ENCODE assay signal across 11 cellular contexts in the genomic region with DNA sequence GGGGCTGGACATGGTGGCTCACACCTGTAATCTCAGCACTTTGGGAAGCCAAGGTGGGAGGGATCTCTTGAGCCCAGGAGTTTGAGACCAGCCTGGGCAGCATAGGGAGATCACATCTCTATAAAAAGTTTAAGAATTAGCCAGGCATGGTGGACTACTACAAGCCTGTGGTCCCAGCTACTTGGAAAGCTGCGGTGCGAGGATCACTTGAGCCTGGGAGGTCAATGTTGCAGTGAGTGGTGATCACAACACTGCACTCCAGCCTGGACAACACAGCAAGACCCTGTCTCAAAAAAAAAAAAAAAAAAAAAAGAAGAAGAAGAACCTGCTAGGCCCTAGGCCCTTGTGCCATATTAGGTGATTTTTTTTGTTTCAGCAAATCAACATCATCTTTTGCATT. TPM values are rescaled to one million over a fixed set of nuclear protein-coding genes. Genes with fewer than 3 reads are reported as not detected.
DNase-seq lines count a peak whose midpoint lies in the region; ATAC-seq and TF ChIP-seq lines count a peak whose summit lies in the region.
"Had no signal": no experiment of that assay in that cellular context is flagged by ENCODE, and none has a peak within 500 bp of the region (broad histone marks: within the 10 kb centered on the region; RNA-seq: fewer than 3 reads in every experiment).

No MANE protein-coding gene starts in this region.

- DNase-seq in chondrocyte (ENCODE audit: low spot score): no peak
- DNase-seq in activated CD4-positive, alpha-beta T cell treated with anti-CD3 and anti-CD28 coated beads, Interleukin-2, amount 50 U/mL, for 1 hour: no peak
- DNase-seq in activated CD4-positive, CD25-positive, alpha-beta regulatory T cell (lab: John Stamatoyannopoulos, UW): no peak
- no peak for DNase-seq in activated naive CD4-positive, alpha-beta T cell treated with anti-CD3 and anti-CD28 coated beads, Interleukin-2, amount 50 U/mL, for 72 hours (ENCODE audit: low spot score in 2 of 2)
- DNase-seq: activated naive CD4-positive, alpha-beta T cell treated with anti-CD3 and anti-CD28 coated beads, Interleukin-2, amount 50 U/mL, for 16 hours; upper lobe of right lung had no signal

- H3K4me1 ChIP-seq in DOHH2 (ENCODE audit: control insufficient read depth, low read length) (peaks cover 14% of the 10 kb centered on the region), skeletal muscle tissue (ENCODE audit: control insufficient read depth in 3 of 3, insufficient read depth in 3 of 3, low read length in 3 of 3) (peaks cover 10 to 11% (median 10%) of the 10 kb centered on the region in 3 donors)

- H3K9me3 Mint-ChIP-seq in chondrocyte (ENCODE audit: low read depth): no peaks in the 10 kb centered on the region
- H3K9me3 Mint-ChIP-seq in activated naive CD4-positive, alpha-beta T cell treated with anti-CD3 and anti-CD28 coated beads, Interleukin-2, amount 50 U/mL, for 72 hours: no peaks in the 10 kb centered on the region
- H3K9me3 Mint-ChIP-seq: memory B cell had no signal

- H3K9me3 ChIP-seq in DOHH2 (ENCODE audit: control insufficient read depth, insufficient read depth, low read length) (no peaks in the 10 kb centered on the region), skeletal muscle tissue (ENCODE audit: control insufficient read depth in 3 of 3, low read length in 3 of 3) (no peaks in the 10 kb centered on the region)
- H3K9me3 ChIP-seq: upper lobe of right lung had no signal

- H3F3A ChIP-seq in DOHH2 (ENCODE audit: control insufficient read depth, insufficient read depth): no peaks in the 10 kb centered on the region

- ATAC-seq in HG03457 (IDR thresholded peaks at IDR 0.05; ENCODE audit: unreplicated experiment): peak; percentile 11
- no peak for ATAC-seq in HG03045 (IDR thresholded peaks at IDR 0.05; ENCODE audit: unreplicated experiment)
- ATAC-seq in activated naive CD4-positive, alpha-beta T cell treated with anti-CD3 and anti-CD28 coated beads, Interleukin-2, amount 50 U/mL, for 72 hours: no peak

- no peaks in the 10 kb centered on the region for H3K9me2 ChIP-seq in DOHH2 (replicated peaks; ENCODE audit: control insufficient read depth, low read length)

- H3K4me3 Mint-ChIP-seq in chondrocyte (ENCODE audit: unreplicated experiment): no peak overlapping the region
- H3K4me3 Mint-ChIP-seq: memory B cell had no signal

- peak overlapping the region; percentile 63 for H3K4me2 ChIP-seq in DOHH2 (ENCODE audit: low read length)

- H3K27ac ChIP-seq in DOHH2 (ENCODE audit: low read depth, low read length): no peak overlapping the region
- H3K27ac ChIP-seq in skeletal muscle tissue (ENCODE audit: low read depth, low read length): peak overlapping the region; percentile 66

- H3K27me3 Mint-ChIP-seq in chondrocyte (ENCODE audit: low read depth): no peaks in the 10 kb centered on the region
- H3K27me3 Mint-ChIP-seq: memory B cell had no signal

- no peaks in the 10 kb centered on the region for H3K79me2 ChIP-seq in DOHH2 (ENCODE audit: control insufficient read depth, low read length)

- 0 out of 2 replicates have a peak overlapping the region, but pooled peaks have one; percentile 25 for H3K4me3 ChIP-seq in DOHH2 (ENCODE audit: low read length)
- H3K4me3 ChIP-seq in skeletal muscle tissue (ENCODE audit: low read length in 3 of 3): no peak overlapping the region
- H3K4me3 ChIP-seq: upper lobe of right lung had no signal

- TF ChIP-seq CTCF in DOHH2 (IDR thresholded peaks at IDR 0.05; ENCODE audit: low read depth, low read length, poor library complexity, severe bottlenecking): no peak
- no peak for TF ChIP-seq CTCF in chondrocyte (IDR thresholded peaks at IDR 0.05)

- H3K36me3 Mint-ChIP-seq in chondrocyte (ENCODE audit: low read depth): peaks cover 10% of the 10 kb centered on the region
- peaks cover 5 to 18% of the 10 kb centered on the region in 2 donors for H3K36me3 Mint-ChIP-seq in activated naive CD4-positive, alpha-beta T cell treated with anti-CD3 and anti-CD28 coated beads, Interleukin-2, amount 50 U/mL, for 72 hours

- H3K36me3 ChIP-seq in DOHH2 (ENCODE audit: control insufficient read depth, low read length): no peaks in the 10 kb centered on the region
- peaks cover 0 to 4% (median 0%) of the 10 kb centered on the region in 3 donors for H3K36me3 ChIP-seq in skeletal muscle tissue (ENCODE audit: control insufficient read depth in 3 of 3, insufficient read depth in 3 of 3, low read length in 3 of 3)
- H3K36me3 ChIP-seq: upper lobe of right lung had no signal

- no peaks in the 10 kb centered on the region for H3K27me3 ChIP-seq in DOHH2 (ENCODE audit: control insufficient read depth, low read length)
- no peaks in the 10 kb centered on the region for H3K27me3 ChIP-seq in skeletal muscle tissue (ENCODE audit: control insufficient read depth in 3 of 3, insufficient read depth in 3 of 3, low read length in 3 of 3)
- H3K27me3 ChIP-seq: upper lobe of right lung had no signal

- no peak overlapping the region for H3K9ac ChIP-seq in skeletal muscle tissue (ENCODE audit: low read depth in 1 of 3, low read length in 3 of 3)

- H3K4me1 Mint-ChIP-seq in chondrocyte (ENCODE audit: low read depth): peaks cover 32% of the 10 kb centered on the region

- no peaks in the 10 kb centered on the region for H4K20me1 ChIP-seq in DOHH2 (ENCODE audit: control insufficient read depth, insufficient read depth, low read depth, low read length)

- peak overlapping the region; percentile 55 for H3K27ac Mint-ChIP-seq in chondrocyte (ENCODE audit: unreplicated experiment)
- no peak overlapping the region for H3K27ac Mint-ChIP-seq in activated naive CD4-positive, alpha-beta T cell treated with anti-CD3 and anti-CD28 coated beads, Interleukin-2, amount 50 U/mL, for 72 hours
- H3K27ac Mint-ChIP-seq: memory B cell had no signal

RNA-seq across cellular contexts. Expression of a gene that starts 12.2 kb away (rescaled TPM):
- 23.9 to 31.4 TPM (median 29.0 TPM) in 3 replicates for total RNA-seq in chondrocyte
- total RNA-seq in skeletal muscle tissue: 4.2 TPM
- total RNA-seq in activated naive CD4-positive, alpha-beta T cell treated with anti-CD3 and anti-CD28 coated beads, Interleukin-2, amount 50 U/mL, for 72 hours: 10 to 100 TPM in 1 of 2 donors, under 1 TPM in 1; 0.77 to 20.4 TPM

RNA-seq across cellular contexts. Expression of a gene that starts 37.5 kb away (rescaled TPM):
- total RNA-seq in chondrocyte (110 to 129 TPM (median 111 TPM) in 3 replicates), skeletal muscle tissue (88.7 TPM)
- total RNA-seq in activated naive CD4-positive, alpha-beta T cell treated with anti-CD3 and anti-CD28 coated beads, Interleukin-2, amount 50 U/mL, for 72 hours: 10 to 100 TPM; 64.5 to 71.3 TPM
